1 cellular context compared by ENCODE assay signal in genomic region chr6:168371989-168372711, GRCh38.
TF ChIP-seq lines count a peak whose summit lies in the region.

No MANE protein-coding gene starts in this region.

TF ChIP-seq in H1, 55 proteins besides CTCF, POLR2A, EP300 and RAD21 (continued from another document):
- no peak for TF ChIP-seq TAF7 (optimal IDR thresholded peaks at IDR 0.05; ENCODE audit: borderline replicate concordance, low read depth, low read length)
- no peak for TF ChIP-seq NANOG (IDR thresholded peaks at IDR 0.05; ENCODE audit: insufficient read depth, low read depth, low read length, poor library complexity, severe bottlenecking)
- no peak for TF ChIP-seq BCL11A (IDR thresholded peaks at IDR 0.05; ENCODE audit: low read depth in 2 of 2, low read length in 2 of 2)
- TF ChIP-seq HDAC2 (IDR thresholded peaks at IDR 0.05; ENCODE audit: borderline replicate concordance in 1 of 2, low read depth in 2 of 2, low read length in 2 of 2), result no peak
- TF ChIP-seq CTBP2 (IDR thresholded peaks at IDR 0.05; ENCODE audit: borderline replicate concordance, insufficient read depth, insufficient read length, low read length), result no peak
- no peak for TF ChIP-seq RNF2 (IDR thresholded peaks at IDR 0.05; ENCODE audit: borderline replicate concordance, low read depth, low read length, missing control alignments, poor library complexity, severe bottlenecking)
- TF ChIP-seq CBX8 (IDR thresholded peaks at IDR 0.05; ENCODE audit: borderline replicate concordance, low read depth, low read length), result no peak
- TF ChIP-seq MAFK (IDR thresholded peaks at IDR 0.05; ENCODE audit: low read depth, low read length), result no peak
- no peak for TF ChIP-seq SUZ12 (IDR thresholded peaks at IDR 0.05; ENCODE audit: low read length)
- TF ChIP-seq HDAC6 (IDR thresholded peaks at IDR 0.05; ENCODE audit: low read depth, low read length), result no peak
- no peak for TF ChIP-seq TBP (IDR thresholded peaks at IDR 0.05; ENCODE audit: low read depth, low read length)
